11 cellular contexts compared by ENCODE assay signal in the genomic region with DNA sequence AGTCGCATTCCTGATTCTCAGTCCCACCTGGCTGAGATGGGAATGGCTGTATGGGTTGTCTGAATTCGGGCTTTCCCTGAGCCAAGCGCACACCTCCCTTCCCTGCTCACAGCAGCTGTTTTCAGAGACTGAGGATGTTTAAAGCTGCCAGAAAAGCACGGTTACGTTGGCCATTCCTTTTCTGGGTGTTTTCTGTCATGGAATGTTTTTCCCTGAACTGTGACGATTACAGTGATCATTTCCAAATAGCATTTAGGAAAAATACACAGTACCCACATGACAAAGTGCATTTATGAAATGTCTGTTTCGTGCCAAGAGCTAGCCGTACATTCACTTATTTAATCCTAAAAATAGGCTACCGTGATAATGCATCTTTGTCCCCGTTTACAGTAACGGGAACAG. TPM values are rescaled to one million over a fixed set of nuclear protein-coding genes. Genes with fewer than 3 reads are reported as not detected.
DNase-seq lines count a peak whose midpoint lies in the region; ATAC-seq and TF ChIP-seq lines count a peak whose summit lies in the region.
"Had no signal": no experiment of that assay in that cellular context is flagged by ENCODE, and none has a peak within 500 bp of the region (broad histone marks: within the 10 kb centered on the region; RNA-seq: fewer than 3 reads in every experiment).

No MANE protein-coding gene starts in this region.

- peaks cover 3% of the 10 kb centered on the region for H3K4me1 Mint-ChIP-seq in progenitor cell of endocrine pancreas (ENCODE audit: low read depth)

- peak overlapping the region; percentile 90 for H3K27ac ChIP-seq in angular gyrus (ENCODE audit: low read depth, low read length)
- H3K27ac ChIP-seq in thoracic aorta, result peak overlapping the region; percentile 85 to 86

- in situ Hi-C loops in KBM-7 (cut with MboI; ENCODE audit: low pct_unique_long_range_greater_than_20kb, low sequenced_read_pairs), result no loop called here

- H3K4me1 ChIP-seq in thoracic aorta (ENCODE audit: control insufficient read depth in 1 of 2, low read depth in 2 of 2), result peaks cover 5 to 32% of the 10 kb centered on the region in 2 donors

- H3K27me3 ChIP-seq in thoracic aorta (replicated peaks; ENCODE audit: insufficient read depth), result no peaks in the 10 kb centered on the region

- H3K4me3 Mint-ChIP-seq in progenitor cell of endocrine pancreas (ENCODE audit: low read depth), result no peak overlapping the region
- H3K4me3 Mint-ChIP-seq: activated CD4-positive, alpha-beta T cell treated with anti-CD3 and anti-CD28 coated beads for 36 hours; activated T-cell treated with anti-CD3 and anti-CD28 coated beads, Interleukin-2, amount 50 U/mL, for 4 hours; stimulated activated naive CD8-positive, alpha-beta T cell treated with anti-CD3 and anti-CD28 coated beads, Interleukin-15, Interleukin-2, amounts not matched to agents 100 ng/mL and 50 ng/mL, for 24 hours had no signal

- H3K27me3 Mint-ChIP-seq in progenitor cell of endocrine pancreas, result no peaks in the 10 kb centered on the region
- H3K27me3 Mint-ChIP-seq: activated CD4-positive, alpha-beta T cell treated with anti-CD3 and anti-CD28 coated beads for 36 hours; stimulated activated naive CD8-positive, alpha-beta T cell treated with anti-CD3 and anti-CD28 coated beads, Interleukin-15, Interleukin-2, amounts not matched to agents 100 ng/mL and 50 ng/mL, for 24 hours had no signal

- H3K36me3 ChIP-seq in thoracic aorta, result no peaks in the 10 kb centered on the region

- H3K36me3 Mint-ChIP-seq in progenitor cell of endocrine pancreas (ENCODE audit: insufficient read depth), result peaks cover 12% of the 10 kb centered on the region

- ATAC-seq in thoracic aorta (ENCODE audit: insufficient number of reproducible peaks, low FRiP score, low read depth) (peak; percentile 67), GM21737 (IDR thresholded peaks at IDR 0.05; ENCODE audit: unreplicated experiment) (no peak)
- ATAC-seq: activated CD4-positive, alpha-beta T cell treated with anti-CD3 and anti-CD28 coated beads for 36 hours; activated T-cell treated with anti-CD3 and anti-CD28 coated beads, Interleukin-2, amount 50 U/mL, for 4 hours had no signal

- DNase-seq in epidermal melanocyte (ENCODE audit: insufficient read length, low spot score) (peak; percentile 70), iris pigment epithelial cell (ENCODE audit: low read depth) (peak; percentile 18), thoracic aorta (ENCODE audit: low spot score) (no peak), progenitor cell of endocrine pancreas (ENCODE audit: low spot score, unreplicated experiment) (no peak), KBM-7 (no peak)
- DNase-seq: activated CD4-positive, alpha-beta T cell treated with anti-CD3 and anti-CD28 coated beads for 36 hours; activated T-cell treated with anti-CD3 and anti-CD28 coated beads, Interleukin-2, amount 50 U/mL, for 4 hours; T-helper 1 cell had no signal

- H3K9me3 Mint-ChIP-seq in progenitor cell of endocrine pancreas (ENCODE audit: low read depth), result peaks cover 9% of the 10 kb centered on the region
- H3K9me3 Mint-ChIP-seq: activated T-cell treated with anti-CD3 and anti-CD28 coated beads, Interleukin-2, amount 50 U/mL, for 4 hours had no signal

- peak overlapping the region; percentile 4 for H3K4me3 ChIP-seq in thoracic aorta

- TF ChIP-seq CTCF in thoracic aorta (IDR thresholded peaks at IDR 0.05), result no peak
- no peak for TF ChIP-seq CTCF in progenitor cell of endocrine pancreas (IDR thresholded peaks at IDR 0.05; ENCODE audit: unreplicated experiment)

- no peak overlapping the region for H3K27ac Mint-ChIP-seq in progenitor cell of endocrine pancreas
- H3K27ac Mint-ChIP-seq: activated CD4-positive, alpha-beta T cell treated with anti-CD3 and anti-CD28 coated beads for 36 hours; stimulated activated naive CD8-positive, alpha-beta T cell treated with anti-CD3 and anti-CD28 coated beads, Interleukin-15, Interleukin-2, amounts not matched to agents 100 ng/mL and 50 ng/mL, for 24 hours had no signal

- no peaks in the 10 kb centered on the region for H3K9me3 ChIP-seq in thoracic aorta

RNA-seq across cellular contexts. Expression of gene SYNJ2, which starts 36.7 kb away (rescaled TPM):
- total RNA-seq in thoracic aorta (10 to 100 TPM; 30.6 to 48.5 TPM), progenitor cell of endocrine pancreas (18.9 and 22.2 TPM in 2 replicates)

Comparison
In these comparisons a context has a peak if more than half of its experiments do, and no peak if none do; other contexts are left out.
1. DNase-seq: peak in epidermal melanocyte (single experiment) and iris pigment epithelial cell (single experiment); none in thoracic aorta (single experiment), progenitor cell of endocrine pancreas (single experiment) and KBM-7 (single experiment).